Comparison of ENCODE assay signal across 17 cellular contexts in the genomic region with DNA sequence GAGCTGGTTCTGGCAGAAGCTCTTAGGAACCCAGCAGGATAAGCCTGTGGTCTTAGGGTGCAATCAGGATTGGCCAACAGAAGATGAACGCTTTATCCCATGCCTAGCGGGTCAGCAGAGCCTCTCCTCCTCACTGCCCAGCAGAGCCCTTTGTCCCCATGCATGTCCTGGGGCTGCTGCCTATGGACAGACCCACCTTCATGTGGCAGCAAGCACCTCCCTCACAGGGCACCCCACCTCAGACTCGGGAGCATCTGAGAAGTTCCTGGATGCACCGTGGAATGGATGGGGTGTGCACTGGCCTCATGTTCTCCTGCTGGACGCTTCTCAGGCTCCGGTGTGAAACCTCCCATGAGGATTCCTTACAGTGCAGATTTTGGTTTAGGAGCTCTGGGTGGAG.
DNase-seq lines count a peak whose midpoint lies in the region; ATAC-seq and TF ChIP-seq lines count a peak whose summit lies in the region.
"Had no signal": no experiment of that assay in that cellular context is flagged by ENCODE, and none has a peak within 500 bp of the region (broad histone marks: within the 10 kb centered on the region; RNA-seq: fewer than 3 reads in every experiment).

No MANE protein-coding gene starts in this region.

- H3K36me3 ChIP-seq in thymus (ENCODE audit: control insufficient read depth, insufficient read depth) (no peaks in the 10 kb centered on the region), MM.1S (replicated peaks; ENCODE audit: insufficient read depth, low read length) (no peaks in the 10 kb centered on the region)
- H3K36me3 ChIP-seq: HAP-1 had no signal

- 96% methylated on average over 6 of the region's 6 CpGs for WGBS in thymus

- H3K27me3 Mint-ChIP-seq in central memory CD8-positive, alpha-beta T cell = peaks cover 10% of the 10 kb centered on the region

- H3K79me2 ChIP-seq in MM.1S (ENCODE audit: low read length) = no peaks in the 10 kb centered on the region

- H3F3A ChIP-seq in MM.1S (ENCODE audit: insufficient read depth, low read length) = no peaks in the 10 kb centered on the region

- H3K9me3 Mint-ChIP-seq in central memory CD8-positive, alpha-beta T cell = no peaks in the 10 kb centered on the region

- H3K4me1 ChIP-seq in thymus (ENCODE audit: control insufficient read depth, insufficient read depth, low read length) (no peaks in the 10 kb centered on the region), MM.1S (ENCODE audit: low read length) (peaks cover 12% of the 10 kb centered on the region)
- H3K4me1 ChIP-seq: HAP-1 had no signal

- H4K20me1 ChIP-seq in MM.1S (ENCODE audit: insufficient read depth, low read length) = no peaks in the 10 kb centered on the region

- intact Hi-C loops in posterior vena cava (cut with DNase I) = loop anchor here in 1 of 2 donors (10.0 kb wide), 1 partner anchor 348 kb away; no protein-coding TSS in a partner anchor

- H3K27ac ChIP-seq in thymus (ENCODE audit: low read depth) (peak overlapping the region; percentile 80), MM.1S (ENCODE audit: low read length) (no peak overlapping the region)

- H3K4me3 Mint-ChIP-seq in central memory CD8-positive, alpha-beta T cell = no peak overlapping the region

- no peak overlapping the region for H3K9ac ChIP-seq in MM.1S (ENCODE audit: low read length)

- peak; percentile 45 for DNase-seq in activated effector memory CD4-positive, alpha-beta T cell treated with anti-CD3 and anti-CD28 coated beads, Interleukin-2, amount 50 U/mL, for 16 hours
- DNase-seq in activated effector memory CD4-positive, alpha-beta T cell treated with Interleukin-2 at 50 U/mL for 16 hours = no peak
- no peak for DNase-seq in central memory CD8-positive, alpha-beta T cell (ENCODE audit: low spot score in 2 of 2)
- DNase-seq in posterior vena cava (ENCODE audit: low spot score) (peak; percentile 18), MM.1S (no peak), putamen (ENCODE audit: low spot score) (no peak)
- DNase-seq: 8988T, IMR-90, Kasumi-1, NCI-H1417, NCI-H2029, NCI-H510A treated with DMSO at 0.1 percent for 48 hours had no signal

- no peaks in the 10 kb centered on the region for H3K9me2 ChIP-seq in MM.1S (replicated peaks; ENCODE audit: insufficient read depth, low read length)

- peaks cover 13% of the 10 kb centered on the region for H3K4me1 Mint-ChIP-seq in central memory CD8-positive, alpha-beta T cell

- H3K27ac Mint-ChIP-seq in central memory CD8-positive, alpha-beta T cell (ENCODE audit: low read depth) = peak overlapping the region; percentile 76

- H2AFZ ChIP-seq in MM.1S (ENCODE audit: low read length) = no peak overlapping the region

- H3K27me3 ChIP-seq in thymus (ENCODE audit: control insufficient read depth, insufficient read depth) = no peaks in the 10 kb centered on the region
- peaks cover under 1% of the 10 kb centered on the region; the same call in 1 of the 2 replicates for H3K27me3 ChIP-seq in MM.1S (replicated peaks; ENCODE audit: insufficient read depth, low read length)

- H3K9me3 ChIP-seq in thymus (ENCODE audit: control insufficient read depth) = no peaks in the 10 kb centered on the region
- no peaks in the 10 kb centered on the region for H3K9me3 ChIP-seq in MM.1S (replicated peaks; ENCODE audit: insufficient read depth, low read length)
- H3K9me3 ChIP-seq: HAP-1 had no signal

- no peak for TF ChIP-seq CTCF in MM.1S (IDR thresholded peaks at IDR 0.05; ENCODE audit: low read length)

- ATAC-seq in central memory CD8-positive, alpha-beta T cell (replicated peaks; ENCODE audit: extremely low read depth, poor library complexity, severe bottlenecking) = no peak
- ATAC-seq in GM18498 (IDR thresholded peaks at IDR 0.05; ENCODE audit: unreplicated experiment) = no peak

- H3K4me3 ChIP-seq in thymus (ENCODE audit: low read length) (no peak overlapping the region), MM.1S (ENCODE audit: low read length) (no peak overlapping the region)
- H3K4me3 ChIP-seq: GM12878, HAP-1 had no signal

- peaks cover 1% of the 10 kb centered on the region for H3K36me3 Mint-ChIP-seq in central memory CD8-positive, alpha-beta T cell (ENCODE audit: insufficient read depth)
- H3K36me3 Mint-ChIP-seq: CD4-positive, CD25-positive, alpha-beta regulatory T cell had no signal

- no peak overlapping the region for H3K4me2 ChIP-seq in MM.1S (ENCODE audit: low read depth, low read length)

Comparison
In these comparisons a context has a peak if more than half of its experiments do, and no peak if none do; other contexts are left out.
1. DNase-seq: peak in activated effector memory CD4-positive, alpha-beta T cell treated with anti-CD3 and anti-CD28 coated beads, Interleukin-2, amount 50 U/mL, for 16 hours (single experiment) and posterior vena cava (single experiment); none in activated effector memory CD4-positive, alpha-beta T cell treated with Interleukin-2 at 50 U/mL for 16 hours (single experiment), central memory CD8-positive, alpha-beta T cell (0 of 2), MM.1S (single experiment) and putamen (single experiment).